Comparison of ENCODE assay signal across 8 cellular contexts in genomic region chr6:20877008-20877937, GRCh38.
DNase-seq lines count a peak whose midpoint lies in the region; TF ChIP-seq lines count a peak whose summit lies in the region.

No MANE protein-coding gene starts in this region.

- H3K27me3 ChIP-seq in H9 (ENCODE audit: insufficient read depth, low read length) (no peaks in the 10 kb centered on the region), brain microvascular endothelial cell (replicated peaks) (no peaks in the 10 kb centered on the region)

- H3K9me3 Mint-ChIP-seq in H9 = no peaks in the 10 kb centered on the region

- no peaks in the 10 kb centered on the region for H3K79me2 ChIP-seq in H9 (ENCODE audit: insufficient read depth, low read length)

- no peak overlapping the region for H3K4me3 Mint-ChIP-seq in H9

- H3K18ac ChIP-seq in H9 (ENCODE audit: insufficient read length, low read depth, low read length) = no peak overlapping the region

- peaks cover 17% of the 10 kb centered on the region for H3K4me1 ChIP-seq in H9 (ENCODE audit: insufficient read depth, low read length)

- no peaks in the 10 kb centered on the region for H4K20me1 ChIP-seq in H9 (ENCODE audit: control insufficient read depth, insufficient read depth, insufficient read length)

- H4K5ac ChIP-seq in H9 (ENCODE audit: insufficient read length, low read depth, low read length) = no peak overlapping the region

- no peak overlapping the region for H2AK5ac ChIP-seq in H9 (ENCODE audit: insufficient read length, low read length)

- no peak overlapping the region for H3T11ph ChIP-seq in H9 (ENCODE audit: low read length)

- H3K79me1 ChIP-seq in H9 (ENCODE audit: insufficient read depth, low read depth, low read length, poor library complexity, severe bottlenecking) = no peaks in the 10 kb centered on the region

- no CpG with 5 or more reads among the region's 6 CpGs for WGBS in H9 (ENCODE audit: extremely low coverage, insufficient read length, low lambda C conversion rate)

- no peaks in the 10 kb centered on the region for H3K36me3 ChIP-seq in brain microvascular endothelial cell (replicated peaks)

- H2BK120ac ChIP-seq in H9 (ENCODE audit: low read depth, low read length, poor library complexity, severe bottlenecking) = no peak overlapping the region

- H3K14ac ChIP-seq in H9 (ENCODE audit: insufficient read depth, low read length) = no peak overlapping the region

- H2BK20ac ChIP-seq in H9 (ENCODE audit: low read depth, low read length, poor library complexity, severe bottlenecking) = no peak overlapping the region

- H3K27me3 Mint-ChIP-seq in H9 (ENCODE audit: low read depth) = no peaks in the 10 kb centered on the region

- in situ Hi-C loops in brain microvascular endothelial cell (cut with HindIII; ENCODE audit: low pct_ligation_motif_present, low sequenced_read_pairs) = no loop called here

- no peak overlapping the region for H2BK15ac ChIP-seq in H9 (ENCODE audit: low read depth, low read length)

- H3K36me3 Mint-ChIP-seq in H9 (ENCODE audit: insufficient read depth in 1 of 3, low read depth in 3 of 3) = no peaks in the 10 kb centered on the region; a peak in 1 of 7 replicates

- DNase-seq in activated CD8-positive, alpha-beta memory T cell treated with anti-CD3 and anti-CD28 coated beads, Interleukin-2, amount 50 U/mL, for 48 hours = peak; percentile 55
- DNase-seq in activated CD8-positive, alpha-beta memory T cell treated with anti-CD3 and anti-CD28 coated beads, Interleukin-2, amount 50 U/mL, for 4 hours = no peak
- DNase-seq in H9 = no peak
- DNase-seq in LoVo (ENCODE audit: low spot score) = peak; percentile 87
- DNase-seq in brain microvascular endothelial cell = peak; percentile 90
- peak; percentile 86 for DNase-seq in myocyte (ENCODE audit: low read depth)
- DNase-seq in NCI-H187 (lab: John Stamatoyannopoulos, UW) = no peak
- no peak for DNase-seq in putamen (ENCODE audit: low spot score)

- H3K4me2 ChIP-seq in H9 (ENCODE audit: insufficient read depth, insufficient read length, low read length) = no peak overlapping the region

- H3K23ac ChIP-seq in H9 (ENCODE audit: insufficient read length, low read depth, low read length) = no peak overlapping the region

- no peak overlapping the region for H3K4me3 ChIP-seq in brain microvascular endothelial cell (ENCODE audit: low read depth, low read length)

- H2BK5ac ChIP-seq in H9 (ENCODE audit: insufficient read length, low read length) = no peak overlapping the region

- H3K9me3 ChIP-seq in H9 (ENCODE audit: control insufficient read depth, low read depth, low read length) = no peaks in the 10 kb centered on the region

- H3K56ac ChIP-seq in H9 (ENCODE audit: insufficient read length, low read depth, low read length) = no peak overlapping the region

- H2BK12ac ChIP-seq in H9 (ENCODE audit: insufficient read length, low read depth, low read length) = no peak overlapping the region

- H3K4me1 Mint-ChIP-seq in H9 = peaks cover 69 to 71% of the 10 kb centered on the region in 2 experiments

- no peak overlapping the region for H4K8ac ChIP-seq in H9 (replicated peaks; ENCODE audit: insufficient read length, low read depth, low read length)

- no peak overlapping the region for H4K91ac ChIP-seq in H9 (ENCODE audit: insufficient read length, low read depth, low read length)

- H3K4ac ChIP-seq in H9 (ENCODE audit: low read depth, low read length) = no peak overlapping the region

- no peak overlapping the region for H2AFZ ChIP-seq in H9 (ENCODE audit: low read length)

- H3K27ac ChIP-seq in H9 (ENCODE audit: insufficient read length, low read depth, low read length) = no peak overlapping the region
- peak overlapping the region; percentile 86 for H3K27ac ChIP-seq in brain microvascular endothelial cell

- no peaks in the 10 kb centered on the region for H3K23me2 ChIP-seq in H9 (ENCODE audit: insufficient read length, low read depth, low read length, poor library complexity, severe bottlenecking)

- peak overlapping the region; percentile 22 to 67 (median 38); a peak in 6 of 7 replicates for H3K27ac Mint-ChIP-seq in H9

- H3K9ac ChIP-seq in H9 (ENCODE audit: extremely low read depth, insufficient read length, low read length) = no peak overlapping the region

- TF ChIP-seq CTCF in H9 (conservative IDR thresholded peaks at IDR 0.05) (no peak), brain microvascular endothelial cell (IDR thresholded peaks at IDR 0.05; ENCODE audit: low read depth, low read length, missing control alignments) (no peak)

Comparison
In these comparisons a context has a peak if more than half of its experiments do, and no peak if none do; other contexts are left out.
1. DNase-seq: peak in activated CD8-positive, alpha-beta memory T cell treated with anti-CD3 and anti-CD28 coated beads, Interleukin-2, amount 50 U/mL, for 48 hours (single experiment), LoVo (single experiment), brain microvascular endothelial cell (single experiment) and myocyte (single experiment); none in activated CD8-positive, alpha-beta memory T cell treated with anti-CD3 and anti-CD28 coated beads, Interleukin-2, amount 50 U/mL, for 4 hours (single experiment), H9 (single experiment), NCI-H187 (0 of 2) and putamen (single experiment).